1 cellular context compared by ENCODE assay signal in the genomic region with DNA sequence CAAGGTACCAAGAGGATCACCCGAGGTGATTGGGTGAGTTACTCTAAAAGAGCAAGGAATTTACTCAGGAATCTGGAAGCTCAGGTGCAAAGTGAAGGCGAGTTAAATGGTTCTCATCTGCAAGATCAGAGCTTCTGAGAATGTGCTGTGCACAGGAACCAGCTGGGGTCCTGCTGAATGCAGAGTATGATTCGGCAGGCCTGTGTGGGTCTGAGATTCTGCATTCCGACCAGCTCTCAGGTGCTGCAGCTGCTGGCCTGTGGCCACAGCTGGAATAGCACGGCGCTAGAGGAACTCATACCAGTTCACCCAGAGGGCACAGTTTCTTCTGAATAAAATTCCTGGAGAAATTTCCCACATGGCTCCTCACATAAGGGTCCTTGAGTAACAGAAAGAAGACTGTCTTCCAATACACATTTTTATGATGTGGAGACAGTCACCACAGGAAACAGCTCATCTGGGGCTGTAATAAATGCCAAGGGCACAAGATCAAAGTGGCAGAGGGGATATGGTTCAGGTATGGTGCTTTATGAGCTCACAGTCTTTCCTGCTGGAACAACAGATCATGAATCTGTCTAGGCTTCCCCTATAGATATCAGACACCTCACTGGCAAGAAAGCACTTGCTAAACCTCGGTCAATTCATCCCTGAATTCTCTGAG.
TF ChIP-seq lines count a peak whose summit lies in the region.

No MANE protein-coding gene starts in this region.

TF ChIP-seq in WTC11, 78 proteins besides CTCF, POLR2A, EP300 and RAD21:
- TF ChIP-seq, protein P1, sequence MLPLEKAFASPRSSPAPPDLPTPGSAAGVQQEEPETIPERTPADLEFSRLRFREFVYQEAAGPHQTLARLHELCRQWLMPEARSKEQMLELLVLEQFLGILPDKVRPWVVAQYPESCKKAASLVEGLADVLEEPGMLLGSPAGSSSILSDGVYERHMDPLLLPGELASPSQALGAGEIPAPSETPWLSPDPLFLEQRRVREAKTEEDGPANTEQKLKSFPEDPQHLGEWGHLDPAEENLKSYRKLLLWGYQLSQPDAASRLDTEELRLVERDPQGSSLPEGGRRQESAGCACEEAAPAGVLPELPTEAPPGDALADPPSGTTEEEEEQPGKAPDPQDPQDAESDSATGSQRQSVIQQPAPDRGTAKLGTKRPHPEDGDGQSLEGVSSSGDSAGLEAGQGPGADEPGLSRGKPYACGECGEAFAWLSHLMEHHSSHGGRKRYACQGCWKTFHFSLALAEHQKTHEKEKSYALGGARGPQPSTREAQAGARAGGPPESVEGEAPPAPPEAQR (CRISPR knock-in tag; IDR thresholded peaks at IDR 0.05), result no peak
- TF ChIP-seq, protein P2, sequence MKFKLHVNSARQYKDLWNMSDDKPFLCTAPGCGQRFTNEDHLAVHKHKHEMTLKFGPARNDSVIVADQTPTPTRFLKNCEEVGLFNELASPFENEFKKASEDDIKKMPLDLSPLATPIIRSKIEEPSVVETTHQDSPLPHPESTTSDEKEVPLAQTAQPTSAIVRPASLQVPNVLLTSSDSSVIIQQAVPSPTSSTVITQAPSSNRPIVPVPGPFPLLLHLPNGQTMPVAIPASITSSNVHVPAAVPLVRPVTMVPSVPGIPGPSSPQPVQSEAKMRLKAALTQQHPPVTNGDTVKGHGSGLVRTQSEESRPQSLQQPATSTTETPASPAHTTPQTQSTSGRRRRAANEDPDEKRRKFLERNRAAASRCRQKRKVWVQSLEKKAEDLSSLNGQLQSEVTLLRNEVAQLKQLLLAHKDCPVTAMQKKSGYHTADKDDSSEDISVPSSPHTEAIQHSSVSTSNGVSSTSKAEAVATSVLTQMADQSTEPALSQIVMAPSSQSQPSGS (CRISPR knock-in tag; IDR thresholded peaks at IDR 0.05; ENCODE audit: borderline replicate concordance, low read depth), result no peak
- TF ChIP-seq, protein P3, sequence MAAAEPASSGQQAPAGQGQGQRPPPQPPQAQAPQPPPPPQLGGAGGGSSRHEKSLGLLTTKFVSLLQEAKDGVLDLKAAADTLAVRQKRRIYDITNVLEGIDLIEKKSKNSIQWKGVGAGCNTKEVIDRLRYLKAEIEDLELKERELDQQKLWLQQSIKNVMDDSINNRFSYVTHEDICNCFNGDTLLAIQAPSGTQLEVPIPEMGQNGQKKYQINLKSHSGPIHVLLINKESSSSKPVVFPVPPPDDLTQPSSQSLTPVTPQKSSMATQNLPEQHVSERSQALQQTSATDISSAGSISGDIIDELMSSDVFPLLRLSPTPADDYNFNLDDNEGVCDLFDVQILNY (CRISPR knock-in tag; IDR thresholded peaks at IDR 0.05), result no peak
- TF ChIP-seq JAZF1 (CRISPR knock-in tag; IDR thresholded peaks at IDR 0.05) (no peak), TEAD4 (CRISPR knock-in tag; IDR thresholded peaks at IDR 0.05) (no peak), IRF2 (CRISPR knock-in tag; IDR thresholded peaks at IDR 0.05; ENCODE audit: borderline replicate concordance, low read depth) (no peak), SP1 (CRISPR knock-in tag; conservative IDR thresholded peaks at IDR 0.05) (no peak), ZNF219 (CRISPR knock-in tag; IDR thresholded peaks at IDR 0.05; ENCODE audit: borderline replicate concordance) (no peak), FOXK1 (CRISPR knock-in tag; IDR thresholded peaks at IDR 0.05) (no peak), JUN (CRISPR knock-in tag; IDR thresholded peaks at IDR 0.05) (no peak), NR1H2 (CRISPR knock-in tag; IDR thresholded peaks at IDR 0.05) (no peak), MYBL2 (CRISPR knock-in tag; IDR thresholded peaks at IDR 0.05) (no peak), RORB (CRISPR knock-in tag; IDR thresholded peaks at IDR 0.05) (no peak), NFATC4 (CRISPR knock-in tag; IDR thresholded peaks at IDR 0.05) (no peak), GRHL2 (CRISPR knock-in tag; IDR thresholded peaks at IDR 0.05; ENCODE audit: insufficient replicate concordance, severe bottlenecking) (no peak)
- TF ChIP-seq, protein P4, sequence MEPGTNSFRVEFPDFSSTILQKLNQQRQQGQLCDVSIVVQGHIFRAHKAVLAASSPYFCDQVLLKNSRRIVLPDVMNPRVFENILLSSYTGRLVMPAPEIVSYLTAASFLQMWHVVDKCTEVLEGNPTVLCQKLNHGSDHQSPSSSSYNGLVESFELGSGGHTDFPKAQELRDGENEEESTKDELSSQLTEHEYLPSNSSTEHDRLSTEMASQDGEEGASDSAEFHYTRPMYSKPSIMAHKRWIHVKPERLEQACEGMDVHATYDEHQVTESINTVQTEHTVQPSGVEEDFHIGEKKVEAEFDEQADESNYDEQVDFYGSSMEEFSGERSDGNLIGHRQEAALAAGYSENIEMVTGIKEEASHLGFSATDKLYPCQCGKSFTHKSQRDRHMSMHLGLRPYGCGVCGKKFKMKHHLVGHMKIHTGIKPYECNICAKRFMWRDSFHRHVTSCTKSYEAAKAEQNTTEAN (CRISPR knock-in tag; IDR thresholded peaks at IDR 0.05), result no peak
- TF ChIP-seq, protein P5, sequence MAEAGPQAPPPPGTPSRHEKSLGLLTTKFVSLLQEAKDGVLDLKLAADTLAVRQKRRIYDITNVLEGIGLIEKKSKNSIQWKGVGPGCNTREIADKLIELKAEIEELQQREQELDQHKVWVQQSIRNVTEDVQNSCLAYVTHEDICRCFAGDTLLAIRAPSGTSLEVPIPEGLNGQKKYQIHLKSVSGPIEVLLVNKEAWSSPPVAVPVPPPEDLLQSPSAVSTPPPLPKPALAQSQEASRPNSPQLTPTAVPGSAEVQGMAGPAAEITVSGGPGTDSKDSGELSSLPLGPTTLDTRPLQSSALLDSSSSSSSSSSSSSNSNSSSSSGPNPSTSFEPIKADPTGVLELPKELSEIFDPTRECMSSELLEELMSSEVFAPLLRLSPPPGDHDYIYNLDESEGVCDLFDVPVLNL (CRISPR knock-in tag; IDR thresholded peaks at IDR 0.05; ENCODE audit: borderline replicate concordance, low read depth), result no peak
- TF ChIP-seq, protein P6, sequence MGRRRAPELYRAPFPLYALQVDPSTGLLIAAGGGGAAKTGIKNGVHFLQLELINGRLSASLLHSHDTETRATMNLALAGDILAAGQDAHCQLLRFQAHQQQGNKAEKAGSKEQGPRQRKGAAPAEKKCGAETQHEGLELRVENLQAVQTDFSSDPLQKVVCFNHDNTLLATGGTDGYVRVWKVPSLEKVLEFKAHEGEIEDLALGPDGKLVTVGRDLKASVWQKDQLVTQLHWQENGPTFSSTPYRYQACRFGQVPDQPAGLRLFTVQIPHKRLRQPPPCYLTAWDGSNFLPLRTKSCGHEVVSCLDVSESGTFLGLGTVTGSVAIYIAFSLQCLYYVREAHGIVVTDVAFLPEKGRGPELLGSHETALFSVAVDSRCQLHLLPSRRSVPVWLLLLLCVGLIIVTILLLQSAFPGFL (CRISPR knock-in tag; IDR thresholded peaks at IDR 0.05; ENCODE audit: borderline replicate concordance), result no peak
- TF ChIP-seq, protein P7, sequence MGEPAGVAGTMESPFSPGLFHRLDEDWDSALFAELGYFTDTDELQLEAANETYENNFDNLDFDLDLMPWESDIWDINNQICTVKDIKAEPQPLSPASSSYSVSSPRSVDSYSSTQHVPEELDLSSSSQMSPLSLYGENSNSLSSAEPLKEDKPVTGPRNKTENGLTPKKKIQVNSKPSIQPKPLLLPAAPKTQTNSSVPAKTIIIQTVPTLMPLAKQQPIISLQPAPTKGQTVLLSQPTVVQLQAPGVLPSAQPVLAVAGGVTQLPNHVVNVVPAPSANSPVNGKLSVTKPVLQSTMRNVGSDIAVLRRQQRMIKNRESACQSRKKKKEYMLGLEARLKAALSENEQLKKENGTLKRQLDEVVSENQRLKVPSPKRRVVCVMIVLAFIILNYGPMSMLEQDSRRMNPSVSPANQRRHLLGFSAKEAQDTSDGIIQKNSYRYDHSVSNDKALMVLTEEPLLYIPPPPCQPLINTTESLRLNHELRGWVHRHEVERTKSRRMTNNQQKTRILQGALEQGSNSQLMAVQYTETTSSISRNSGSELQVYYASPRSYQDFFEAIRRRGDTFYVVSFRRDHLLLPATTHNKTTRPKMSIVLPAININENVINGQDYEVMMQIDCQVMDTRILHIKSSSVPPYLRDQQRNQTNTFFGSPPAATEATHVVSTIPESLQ (CRISPR knock-in tag; IDR thresholded peaks at IDR 0.05), result no peak
- TF ChIP-seq, protein P8, sequence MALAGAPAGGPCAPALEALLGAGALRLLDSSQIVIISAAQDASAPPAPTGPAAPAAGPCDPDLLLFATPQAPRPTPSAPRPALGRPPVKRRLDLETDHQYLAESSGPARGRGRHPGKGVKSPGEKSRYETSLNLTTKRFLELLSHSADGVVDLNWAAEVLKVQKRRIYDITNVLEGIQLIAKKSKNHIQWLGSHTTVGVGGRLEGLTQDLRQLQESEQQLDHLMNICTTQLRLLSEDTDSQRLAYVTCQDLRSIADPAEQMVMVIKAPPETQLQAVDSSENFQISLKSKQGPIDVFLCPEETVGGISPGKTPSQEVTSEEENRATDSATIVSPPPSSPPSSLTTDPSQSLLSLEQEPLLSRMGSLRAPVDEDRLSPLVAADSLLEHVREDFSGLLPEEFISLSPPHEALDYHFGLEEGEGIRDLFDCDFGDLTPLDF (CRISPR knock-in tag; IDR thresholded peaks at IDR 0.05), result no peak
